Comparison of ENCODE assay signal across 2 cellular contexts in the genomic region with DNA sequence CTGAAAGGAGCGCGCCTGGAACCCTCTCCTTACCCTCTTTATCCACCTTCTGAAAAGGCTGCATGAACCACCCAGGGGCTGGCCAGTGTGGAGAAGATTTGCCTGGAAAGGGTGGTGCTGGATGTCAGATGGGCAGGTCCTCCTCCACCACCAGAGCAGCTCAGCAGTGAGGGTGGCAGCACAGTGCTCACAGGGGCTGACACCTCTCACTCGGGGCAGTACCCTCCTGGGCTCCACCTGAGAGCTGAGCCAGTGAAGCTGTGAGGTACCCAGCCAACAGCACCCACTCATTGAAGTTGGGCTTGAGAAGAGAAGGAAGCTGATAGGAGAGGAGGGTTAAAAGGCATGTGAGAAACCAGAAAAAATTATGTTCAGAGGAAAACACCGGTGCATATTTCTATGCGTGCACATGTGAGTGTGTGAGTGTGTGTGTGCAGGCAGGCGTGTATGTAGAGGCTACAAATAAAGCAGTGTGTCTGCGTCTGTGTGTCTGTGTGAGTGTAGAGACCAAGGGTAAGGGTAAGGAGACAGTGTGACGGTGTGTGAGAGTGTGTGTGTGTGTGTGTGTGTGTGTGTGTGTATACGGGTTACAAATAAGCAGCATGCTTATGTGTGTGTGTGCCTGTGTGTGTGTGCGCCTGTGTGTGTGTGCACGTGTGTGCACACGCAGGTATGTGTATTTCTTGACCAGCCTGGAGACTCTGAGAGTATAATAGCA.
TF ChIP-seq lines count a peak whose summit lies in the region.

No MANE protein-coding gene starts in this region.

TF ChIP-seq in GM12878, 131 proteins besides CTCF, POLR2A, EP300 and RAD21:
- TF ChIP-seq, protein P1, sequence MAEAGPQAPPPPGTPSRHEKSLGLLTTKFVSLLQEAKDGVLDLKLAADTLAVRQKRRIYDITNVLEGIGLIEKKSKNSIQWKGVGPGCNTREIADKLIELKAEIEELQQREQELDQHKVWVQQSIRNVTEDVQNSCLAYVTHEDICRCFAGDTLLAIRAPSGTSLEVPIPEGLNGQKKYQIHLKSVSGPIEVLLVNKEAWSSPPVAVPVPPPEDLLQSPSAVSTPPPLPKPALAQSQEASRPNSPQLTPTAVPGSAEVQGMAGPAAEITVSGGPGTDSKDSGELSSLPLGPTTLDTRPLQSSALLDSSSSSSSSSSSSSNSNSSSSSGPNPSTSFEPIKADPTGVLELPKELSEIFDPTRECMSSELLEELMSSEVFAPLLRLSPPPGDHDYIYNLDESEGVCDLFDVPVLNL (IDR thresholded peaks at IDR 0.05; ENCODE audit: low read depth, low read length), result no peak
- TF ChIP-seq, protein P2, sequence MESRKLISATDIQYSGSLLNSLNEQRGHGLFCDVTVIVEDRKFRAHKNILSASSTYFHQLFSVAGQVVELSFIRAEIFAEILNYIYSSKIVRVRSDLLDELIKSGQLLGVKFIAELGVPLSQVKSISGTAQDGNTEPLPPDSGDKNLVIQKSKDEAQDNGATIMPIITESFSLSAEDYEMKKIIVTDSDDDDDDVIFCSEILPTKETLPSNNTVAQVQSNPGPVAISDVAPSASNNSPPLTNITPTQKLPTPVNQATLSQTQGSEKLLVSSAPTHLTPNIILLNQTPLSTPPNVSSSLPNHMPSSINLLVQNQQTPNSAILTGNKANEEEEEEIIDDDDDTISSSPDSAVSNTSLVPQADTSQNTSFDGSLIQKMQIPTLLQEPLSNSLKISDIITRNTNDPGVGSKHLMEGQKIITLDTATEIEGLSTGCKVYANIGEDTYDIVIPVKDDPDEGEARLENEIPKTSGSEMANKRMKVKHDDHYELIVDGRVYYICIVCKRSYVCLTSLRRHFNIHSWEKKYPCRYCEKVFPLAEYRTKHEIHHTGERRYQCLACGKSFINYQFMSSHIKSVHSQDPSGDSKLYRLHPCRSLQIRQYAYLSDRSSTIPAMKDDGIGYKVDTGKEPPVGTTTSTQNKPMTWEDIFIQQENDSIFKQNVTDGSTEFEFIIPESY (IDR thresholded peaks at IDR 0.05), result no peak
- TF ChIP-seq EED (IDR thresholded peaks at IDR 0.05; ENCODE audit: low read depth) (no peak), LARP7 (IDR thresholded peaks at IDR 0.05) (no peak)

TF ChIP-seq in WTC11, 78 proteins besides CTCF, POLR2A, EP300 and RAD21:
- TF ChIP-seq, protein P3, sequence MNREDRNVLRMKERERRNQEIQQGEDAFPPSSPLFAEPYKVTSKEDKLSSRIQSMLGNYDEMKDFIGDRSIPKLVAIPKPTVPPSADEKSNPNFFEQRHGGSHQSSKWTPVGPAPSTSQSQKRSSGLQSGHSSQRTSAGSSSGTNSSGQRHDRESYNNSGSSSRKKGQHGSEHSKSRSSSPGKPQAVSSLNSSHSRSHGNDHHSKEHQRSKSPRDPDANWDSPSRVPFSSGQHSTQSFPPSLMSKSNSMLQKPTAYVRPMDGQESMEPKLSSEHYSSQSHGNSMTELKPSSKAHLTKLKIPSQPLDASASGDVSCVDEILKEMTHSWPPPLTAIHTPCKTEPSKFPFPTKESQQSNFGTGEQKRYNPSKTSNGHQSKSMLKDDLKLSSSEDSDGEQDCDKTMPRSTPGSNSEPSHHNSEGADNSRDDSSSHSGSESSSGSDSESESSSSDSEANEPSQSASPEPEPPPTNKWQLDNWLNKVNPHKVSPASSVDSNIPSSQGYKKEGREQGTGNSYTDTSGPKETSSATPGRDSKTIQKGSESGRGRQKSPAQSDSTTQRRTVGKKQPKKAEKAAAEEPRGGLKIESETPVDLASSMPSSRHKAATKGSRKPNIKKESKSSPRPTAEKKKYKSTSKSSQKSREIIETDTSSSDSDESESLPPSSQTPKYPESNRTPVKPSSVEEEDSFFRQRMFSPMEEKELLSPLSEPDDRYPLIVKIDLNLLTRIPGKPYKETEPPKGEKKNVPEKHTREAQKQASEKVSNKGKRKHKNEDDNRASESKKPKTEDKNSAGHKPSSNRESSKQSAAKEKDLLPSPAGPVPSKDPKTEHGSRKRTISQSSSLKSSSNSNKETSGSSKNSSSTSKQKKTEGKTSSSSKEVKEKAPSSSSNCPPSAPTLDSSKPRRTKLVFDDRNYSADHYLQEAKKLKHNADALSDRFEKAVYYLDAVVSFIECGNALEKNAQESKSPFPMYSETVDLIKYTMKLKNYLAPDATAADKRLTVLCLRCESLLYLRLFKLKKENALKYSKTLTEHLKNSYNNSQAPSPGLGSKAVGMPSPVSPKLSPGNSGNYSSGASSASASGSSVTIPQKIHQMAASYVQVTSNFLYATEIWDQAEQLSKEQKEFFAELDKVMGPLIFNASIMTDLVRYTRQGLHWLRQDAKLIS (CRISPR knock-in tag; IDR thresholded peaks at IDR 0.05; ENCODE audit: borderline replicate concordance), result no peak
- TF ChIP-seq, protein P4, sequence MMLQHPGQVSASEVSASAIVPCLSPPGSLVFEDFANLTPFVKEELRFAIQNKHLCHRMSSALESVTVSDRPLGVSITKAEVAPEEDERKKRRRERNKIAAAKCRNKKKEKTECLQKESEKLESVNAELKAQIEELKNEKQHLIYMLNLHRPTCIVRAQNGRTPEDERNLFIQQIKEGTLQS (CRISPR knock-in tag; conservative IDR thresholded peaks at IDR 0.05), result no peak
- TF ChIP-seq ATF1 (CRISPR knock-in tag; IDR thresholded peaks at IDR 0.05), result no peak
- TF ChIP-seq, protein P5, sequence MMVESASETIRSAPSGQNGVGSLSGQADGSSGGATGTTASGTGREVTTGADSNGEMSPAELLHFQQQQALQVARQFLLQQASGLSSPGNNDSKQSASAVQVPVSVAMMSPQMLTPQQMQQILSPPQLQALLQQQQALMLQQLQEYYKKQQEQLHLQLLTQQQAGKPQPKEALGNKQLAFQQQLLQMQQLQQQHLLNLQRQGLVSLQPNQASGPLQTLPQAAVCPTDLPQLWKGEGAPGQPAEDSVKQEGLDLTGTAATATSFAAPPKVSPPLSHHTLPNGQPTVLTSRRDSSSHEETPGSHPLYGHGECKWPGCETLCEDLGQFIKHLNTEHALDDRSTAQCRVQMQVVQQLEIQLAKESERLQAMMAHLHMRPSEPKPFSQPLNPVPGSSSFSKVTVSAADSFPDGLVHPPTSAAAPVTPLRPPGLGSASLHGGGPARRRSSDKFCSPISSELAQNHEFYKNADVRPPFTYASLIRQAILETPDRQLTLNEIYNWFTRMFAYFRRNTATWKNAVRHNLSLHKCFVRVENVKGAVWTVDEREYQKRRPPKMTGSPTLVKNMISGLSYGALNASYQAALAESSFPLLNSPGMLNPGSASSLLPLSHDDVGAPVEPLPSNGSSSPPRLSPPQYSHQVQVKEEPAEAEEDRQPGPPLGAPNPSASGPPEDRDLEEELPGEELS (CRISPR knock-in tag; IDR thresholded peaks at IDR 0.05), result no peak
- TF ChIP-seq NR2C2 (CRISPR knock-in tag; IDR thresholded peaks at IDR 0.05), result no peak
- no peak for TF ChIP-seq ZBTB21 (CRISPR knock-in tag; IDR thresholded peaks at IDR 0.05; ENCODE audit: borderline replicate concordance)
- TF ChIP-seq, protein P6, sequence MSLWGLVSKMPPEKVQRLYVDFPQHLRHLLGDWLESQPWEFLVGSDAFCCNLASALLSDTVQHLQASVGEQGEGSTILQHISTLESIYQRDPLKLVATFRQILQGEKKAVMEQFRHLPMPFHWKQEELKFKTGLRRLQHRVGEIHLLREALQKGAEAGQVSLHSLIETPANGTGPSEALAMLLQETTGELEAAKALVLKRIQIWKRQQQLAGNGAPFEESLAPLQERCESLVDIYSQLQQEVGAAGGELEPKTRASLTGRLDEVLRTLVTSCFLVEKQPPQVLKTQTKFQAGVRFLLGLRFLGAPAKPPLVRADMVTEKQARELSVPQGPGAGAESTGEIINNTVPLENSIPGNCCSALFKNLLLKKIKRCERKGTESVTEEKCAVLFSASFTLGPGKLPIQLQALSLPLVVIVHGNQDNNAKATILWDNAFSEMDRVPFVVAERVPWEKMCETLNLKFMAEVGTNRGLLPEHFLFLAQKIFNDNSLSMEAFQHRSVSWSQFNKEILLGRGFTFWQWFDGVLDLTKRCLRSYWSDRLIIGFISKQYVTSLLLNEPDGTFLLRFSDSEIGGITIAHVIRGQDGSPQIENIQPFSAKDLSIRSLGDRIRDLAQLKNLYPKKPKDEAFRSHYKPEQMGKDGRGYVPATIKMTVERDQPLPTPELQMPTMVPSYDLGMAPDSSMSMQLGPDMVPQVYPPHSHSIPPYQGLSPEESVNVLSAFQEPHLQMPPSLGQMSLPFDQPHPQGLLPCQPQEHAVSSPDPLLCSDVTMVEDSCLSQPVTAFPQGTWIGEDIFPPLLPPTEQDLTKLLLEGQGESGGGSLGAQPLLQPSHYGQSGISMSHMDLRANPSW (CRISPR knock-in tag; conservative IDR thresholded peaks at IDR 0.05; ENCODE audit: low read depth), result no peak
- TF ChIP-seq, protein P7, sequence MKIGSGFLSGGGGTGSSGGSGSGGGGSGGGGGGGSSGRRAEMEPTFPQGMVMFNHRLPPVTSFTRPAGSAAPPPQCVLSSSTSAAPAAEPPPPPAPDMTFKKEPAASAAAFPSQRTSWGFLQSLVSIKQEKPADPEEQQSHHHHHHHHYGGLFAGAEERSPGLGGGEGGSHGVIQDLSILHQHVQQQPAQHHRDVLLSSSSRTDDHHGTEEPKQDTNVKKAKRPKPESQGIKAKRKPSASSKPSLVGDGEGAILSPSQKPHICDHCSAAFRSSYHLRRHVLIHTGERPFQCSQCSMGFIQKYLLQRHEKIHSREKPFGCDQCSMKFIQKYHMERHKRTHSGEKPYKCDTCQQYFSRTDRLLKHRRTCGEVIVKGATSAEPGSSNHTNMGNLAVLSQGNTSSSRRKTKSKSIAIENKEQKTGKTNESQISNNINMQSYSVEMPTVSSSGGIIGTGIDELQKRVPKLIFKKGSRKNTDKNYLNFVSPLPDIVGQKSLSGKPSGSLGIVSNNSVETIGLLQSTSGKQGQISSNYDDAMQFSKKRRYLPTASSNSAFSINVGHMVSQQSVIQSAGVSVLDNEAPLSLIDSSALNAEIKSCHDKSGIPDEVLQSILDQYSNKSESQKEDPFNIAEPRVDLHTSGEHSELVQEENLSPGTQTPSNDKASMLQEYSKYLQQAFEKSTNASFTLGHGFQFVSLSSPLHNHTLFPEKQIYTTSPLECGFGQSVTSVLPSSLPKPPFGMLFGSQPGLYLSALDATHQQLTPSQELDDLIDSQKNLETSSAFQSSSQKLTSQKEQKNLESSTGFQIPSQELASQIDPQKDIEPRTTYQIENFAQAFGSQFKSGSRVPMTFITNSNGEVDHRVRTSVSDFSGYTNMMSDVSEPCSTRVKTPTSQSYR (CRISPR knock-in tag; IDR thresholded peaks at IDR 0.05), result no peak
- TF ChIP-seq IRF2 (CRISPR knock-in tag; IDR thresholded peaks at IDR 0.05; ENCODE audit: borderline replicate concordance, low read depth), result no peak
- TF ChIP-seq, protein P8, sequence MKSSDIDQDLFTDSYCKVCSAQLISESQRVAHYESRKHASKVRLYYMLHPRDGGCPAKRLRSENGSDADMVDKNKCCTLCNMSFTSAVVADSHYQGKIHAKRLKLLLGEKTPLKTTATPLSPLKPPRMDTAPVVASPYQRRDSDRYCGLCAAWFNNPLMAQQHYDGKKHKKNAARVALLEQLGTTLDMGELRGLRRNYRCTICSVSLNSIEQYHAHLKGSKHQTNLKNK (CRISPR knock-in tag; IDR thresholded peaks at IDR 0.05), result no peak
- no peak for TF ChIP-seq SP1 (CRISPR knock-in tag; conservative IDR thresholded peaks at IDR 0.05)
- TF ChIP-seq, protein P9, sequence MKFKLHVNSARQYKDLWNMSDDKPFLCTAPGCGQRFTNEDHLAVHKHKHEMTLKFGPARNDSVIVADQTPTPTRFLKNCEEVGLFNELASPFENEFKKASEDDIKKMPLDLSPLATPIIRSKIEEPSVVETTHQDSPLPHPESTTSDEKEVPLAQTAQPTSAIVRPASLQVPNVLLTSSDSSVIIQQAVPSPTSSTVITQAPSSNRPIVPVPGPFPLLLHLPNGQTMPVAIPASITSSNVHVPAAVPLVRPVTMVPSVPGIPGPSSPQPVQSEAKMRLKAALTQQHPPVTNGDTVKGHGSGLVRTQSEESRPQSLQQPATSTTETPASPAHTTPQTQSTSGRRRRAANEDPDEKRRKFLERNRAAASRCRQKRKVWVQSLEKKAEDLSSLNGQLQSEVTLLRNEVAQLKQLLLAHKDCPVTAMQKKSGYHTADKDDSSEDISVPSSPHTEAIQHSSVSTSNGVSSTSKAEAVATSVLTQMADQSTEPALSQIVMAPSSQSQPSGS (CRISPR knock-in tag; IDR thresholded peaks at IDR 0.05; ENCODE audit: borderline replicate concordance, low read depth), result no peak
- no peak for TF ChIP-seq FOXK1 (CRISPR knock-in tag; IDR thresholded peaks at IDR 0.05)
- TF ChIP-seq, protein P10, sequence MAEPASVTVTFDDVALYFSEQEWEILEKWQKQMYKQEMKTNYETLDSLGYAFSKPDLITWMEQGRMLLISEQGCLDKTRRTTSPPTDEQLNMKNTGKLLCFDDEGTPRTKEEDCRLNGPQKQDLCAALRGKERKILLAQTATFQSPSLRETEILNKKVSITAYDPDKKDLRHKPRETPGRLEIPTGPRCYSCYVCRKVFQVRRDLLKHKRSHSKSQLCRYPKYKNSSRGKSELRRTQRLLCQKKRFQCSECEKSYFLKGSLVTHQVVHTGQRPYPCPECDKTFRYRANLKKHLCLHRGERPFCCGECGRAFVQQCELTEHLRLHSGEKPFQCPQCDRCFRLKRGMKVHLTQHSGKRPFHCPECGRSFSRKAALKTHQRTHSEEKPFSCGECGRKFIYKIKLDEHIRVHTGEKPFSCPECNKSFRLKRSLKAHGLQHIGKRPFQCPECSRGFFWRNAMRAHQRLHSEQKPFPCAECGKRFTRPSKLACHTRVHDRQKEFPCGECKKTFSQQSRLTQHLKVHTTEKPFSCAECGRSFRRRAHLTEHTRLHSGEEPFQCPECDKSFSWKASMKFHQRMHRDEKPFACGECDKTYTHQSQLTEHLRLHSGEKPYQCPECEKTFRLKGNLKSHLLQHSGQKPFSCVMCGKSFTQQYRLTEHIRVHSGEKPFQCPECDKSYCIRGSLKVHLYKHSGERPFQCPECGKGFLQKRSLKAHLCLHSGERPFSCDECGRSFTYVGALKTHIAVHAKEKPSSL (CRISPR knock-in tag; conservative IDR thresholded peaks at IDR 0.05), result no peak
- TF ChIP-seq FOXJ3 (CRISPR knock-in tag; IDR thresholded peaks at IDR 0.05; ENCODE audit: borderline replicate concordance), result no peak
TF ChIP-seq in WTC11: peak in this region for 0.
